Comparison of ENCODE assay signal across 1 cellular context in genomic region chr22:42720263-42721044, GRCh38.
TF ChIP-seq lines count a peak whose summit lies in the region.

A gene with protein sequence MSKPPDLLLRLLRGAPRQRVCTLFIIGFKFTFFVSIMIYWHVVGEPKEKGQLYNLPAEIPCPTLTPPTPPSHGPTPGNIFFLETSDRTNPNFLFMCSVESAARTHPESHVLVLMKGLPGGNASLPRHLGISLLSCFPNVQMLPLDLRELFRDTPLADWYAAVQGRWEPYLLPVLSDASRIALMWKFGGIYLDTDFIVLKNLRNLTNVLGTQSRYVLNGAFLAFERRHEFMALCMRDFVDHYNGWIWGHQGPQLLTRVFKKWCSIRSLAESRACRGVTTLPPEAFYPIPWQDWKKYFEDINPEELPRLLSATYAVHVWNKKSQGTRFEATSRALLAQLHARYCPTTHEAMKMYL (minus strand): TSS chr22:42720870. CDS start chr22:42693951, 26,919 bp downstream.

TF ChIP-seq in HepG2, 621 proteins besides CTCF, POLR2A, EP300 and RAD21 (continued from another document):
- peak; percentile 34; the same call in 1 of the 2 replicates for TF ChIP-seq ZNF687 (CRISPR knock-in tag; IDR thresholded peaks at IDR 0.05)
- TF ChIP-seq GFI1 (CRISPR knock-in tag; IDR thresholded peaks at IDR 0.05; ENCODE audit: borderline replicate concordance), result no peak
- no peak for TF ChIP-seq HDAC6 (IDR thresholded peaks at IDR 0.05; ENCODE audit: low read depth, low read length)
- no peak for TF ChIP-seq PCBP2 (optimal IDR thresholded peaks at IDR 0.05; ENCODE audit: low read depth, low read length, poor library complexity, severe bottlenecking)
- no peak for TF ChIP-seq TMF1 (CRISPR knock-in tag; IDR thresholded peaks at IDR 0.05; ENCODE audit: low read depth)
- TF ChIP-seq ZNF563 (CRISPR knock-in tag; IDR thresholded peaks at IDR 0.05), result no peak
- peak; percentile 84 for TF ChIP-seq ZNF777 (CRISPR knock-in tag; IDR thresholded peaks at IDR 0.05)
- TF ChIP-seq HNRNPK (IDR thresholded peaks at IDR 0.05; ENCODE audit: low read depth, low read length, poor library complexity, severe bottlenecking), result no peak
- TF ChIP-seq SKIL (CRISPR knock-in tag; IDR thresholded peaks at IDR 0.05; ENCODE audit: borderline replicate concordance), result no peak
- no peak for TF ChIP-seq PHF8 (CRISPR knock-in tag; IDR thresholded peaks at IDR 0.05)
- TF ChIP-seq, protein P1, sequence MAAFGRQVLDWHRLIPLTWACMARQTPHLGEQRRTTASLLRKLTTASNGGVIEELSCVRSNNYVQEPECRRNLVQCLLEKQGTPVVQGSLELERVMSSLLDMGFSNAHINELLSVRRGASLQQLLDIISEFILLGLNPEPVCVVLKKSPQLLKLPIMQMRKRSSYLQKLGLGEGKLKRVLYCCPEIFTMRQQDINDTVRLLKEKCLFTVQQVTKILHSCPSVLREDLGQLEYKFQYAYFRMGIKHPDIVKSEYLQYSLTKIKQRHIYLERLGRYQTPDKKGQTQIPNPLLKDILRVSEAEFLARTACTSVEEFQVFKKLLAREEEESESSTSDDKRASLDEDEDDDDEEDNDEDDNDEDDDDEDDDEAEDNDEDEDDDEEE (CRISPR knock-in tag; IDR thresholded peaks at IDR 0.05), result 0 out of 2 replicates have a peak, but pooled peaks have one; percentile 54
- no peak for TF ChIP-seq NFE2L2 (IDR thresholded peaks at IDR 0.05; ENCODE audit: low read length)
- TF ChIP-seq ZNF143 (CRISPR knock-in tag; IDR thresholded peaks at IDR 0.05), result no peak
- TF ChIP-seq ZNF343 (CRISPR knock-in tag; IDR thresholded peaks at IDR 0.05), result no peak
- no peak for TF ChIP-seq IRX3 (CRISPR knock-in tag; IDR thresholded peaks at IDR 0.05; ENCODE audit: borderline replicate concordance, low read depth)
- TF ChIP-seq, protein P2, sequence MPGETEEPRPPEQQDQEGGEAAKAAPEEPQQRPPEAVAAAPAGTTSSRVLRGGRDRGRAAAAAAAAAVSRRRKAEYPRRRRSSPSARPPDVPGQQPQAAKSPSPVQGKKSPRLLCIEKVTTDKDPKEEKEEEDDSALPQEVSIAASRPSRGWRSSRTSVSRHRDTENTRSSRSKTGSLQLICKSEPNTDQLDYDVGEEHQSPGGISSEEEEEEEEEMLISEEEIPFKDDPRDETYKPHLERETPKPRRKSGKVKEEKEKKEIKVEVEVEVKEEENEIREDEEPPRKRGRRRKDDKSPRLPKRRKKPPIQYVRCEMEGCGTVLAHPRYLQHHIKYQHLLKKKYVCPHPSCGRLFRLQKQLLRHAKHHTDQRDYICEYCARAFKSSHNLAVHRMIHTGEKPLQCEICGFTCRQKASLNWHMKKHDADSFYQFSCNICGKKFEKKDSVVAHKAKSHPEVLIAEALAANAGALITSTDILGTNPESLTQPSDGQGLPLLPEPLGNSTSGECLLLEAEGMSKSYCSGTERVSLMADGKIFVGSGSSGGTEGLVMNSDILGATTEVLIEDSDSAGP (CRISPR knock-in tag; IDR thresholded peaks at IDR 0.05; ENCODE audit: borderline replicate concordance), result no peak
- no peak for TF ChIP-seq FOXM1 (CRISPR knock-in tag; IDR thresholded peaks at IDR 0.05)
- no peak for TF ChIP-seq NONO (IDR thresholded peaks at IDR 0.05)
- no peak for TF ChIP-seq NONO (CRISPR knock-in tag; conservative IDR thresholded peaks at IDR 0.05)
- no peak for TF ChIP-seq ZFX (CRISPR knock-in tag; IDR thresholded peaks at IDR 0.05; ENCODE audit: low read depth)
TF ChIP-seq in HepG2: peak in this region for 4.
